In genomic region chr13:77728265-77728966, GRCh38 we compare ENCODE assay signal across 19 cellular contexts. TPM values are rescaled to one million over a fixed set of nuclear protein-coding genes. Genes with fewer than 3 reads are reported as not detected.
A peak's percentile ranks its signal among the peaks of the same experiment; 100 is the strongest.
DNase-seq lines count a peak whose midpoint lies in the region; ATAC-seq and TF ChIP-seq lines count a peak whose summit lies in the region.
"Had no signal": no experiment of that assay in that cellular context is flagged by ENCODE, and none has a peak within 500 bp of the region (broad histone marks: within the 10 kb centered on the region; RNA-seq: fewer than 3 reads in every experiment).

No MANE protein-coding gene starts in this region.

- no peak overlapping the region for H3K4me3 Mint-ChIP-seq in activated T-helper 2 cell treated with anti-CD3 and anti-CD28 coated beads, Interferon-gamma antibody, Interleukin-2, Interleukin-4, amounts not matched to agents 10 μg/mL and 5 μg/mL and 100 μg/mL, durations not matched to agents 14 hours and 24 hours and 36 hours (ENCODE audit: low read depth)

- H3K4me1 ChIP-seq in right atrium auricular region: peaks cover 0 to 12% of the 10 kb centered on the region in 2 donors

- peak; percentile 95 for DNase-seq in G401 (ENCODE audit: low spot score)
- peak; percentile 20 for DNase-seq in NCI-H1092 (lab: John Stamatoyannopoulos, UW)
- DNase-seq in WERI-Rb-1: no peak
- DNase-seq in right atrium auricular region (ENCODE audit: low spot score): no peak
- no peak for DNase-seq in activated T-helper 2 cell treated with anti-CD3 and anti-CD28 coated beads, Interferon-gamma antibody, Interleukin-2, Interleukin-4, amounts not matched to agents 10 μg/mL and 5 μg/mL and 100 μg/mL, durations not matched to agents 14 hours and 24 hours and 36 hours (ENCODE audit: low spot score)
- DNase-seq in MV-4-11 (lab: John Stamatoyannopoulos, UW): no peak
- DNase-seq: activated CD4-positive, alpha-beta T cell treated with anti-CD3 and anti-CD28 coated beads, Interleukin-2, amount 50 U/mL, for 4 hours; activated CD8-positive, alpha-beta memory T cell treated with anti-CD3 and anti-CD28 coated beads, Interleukin-2, amount 50 U/mL, for 48 hours; activated gamma-delta T cell treated with Interleukin-2 at 50 U/mL for 16 hours; AML-193; aorta; kidney glomerular epithelial cell; mammary epithelial cell; NCI-H187 treated with DMSO at 0.1 percent for 48 hours; retina; SHP77; stimulated activated CD8-positive, alpha-beta memory T cell treated with anti-CD3 and anti-CD28 coated beads, Interleukin-4, amount 100 ng/mL, for 48 hours had no signal

- no peaks in the 10 kb centered on the region for H3K27me3 ChIP-seq in WERI-Rb-1 (ENCODE audit: insufficient read depth, low read depth, severe bottlenecking)
- H3K27me3 ChIP-seq in layer of hippocampus (ENCODE audit: control insufficient read depth, insufficient read depth, low read length): no peaks in the 10 kb centered on the region
- no peaks in the 10 kb centered on the region for H3K27me3 ChIP-seq in right atrium auricular region

- H3K36me3 Mint-ChIP-seq in activated T-helper 2 cell treated with anti-CD3 and anti-CD28 coated beads, Interferon-gamma antibody, Interleukin-2, Interleukin-4, amounts not matched to agents 10 μg/mL and 5 μg/mL and 100 μg/mL, durations not matched to agents 14 hours and 24 hours and 36 hours (ENCODE audit: low read depth): peaks cover 73% of the 10 kb centered on the region

- in situ Hi-C loops in G401 (cut with HindIII; ENCODE audit: low sequenced_read_pairs): no loop called here

- no peaks in the 10 kb centered on the region for H3K9me3 ChIP-seq in WERI-Rb-1 (ENCODE audit: severe bottlenecking)
- no peaks in the 10 kb centered on the region for H3K9me3 ChIP-seq in right atrium auricular region

- H3K27ac ChIP-seq in WERI-Rb-1 (peak overlapping the region; percentile 62), layer of hippocampus (ENCODE audit: low read depth, low read length) (peak overlapping the region; percentile 66), right atrium auricular region (no peak overlapping the region)

- no peaks in the 10 kb centered on the region for H3K27me3 Mint-ChIP-seq in activated T-helper 2 cell treated with anti-CD3 and anti-CD28 coated beads, Interferon-gamma antibody, Interleukin-2, Interleukin-4, amounts not matched to agents 10 μg/mL and 5 μg/mL and 100 μg/mL, durations not matched to agents 14 hours and 24 hours and 36 hours (ENCODE audit: low read depth)

- H3K36me3 ChIP-seq in WERI-Rb-1 (peaks cover 19% of the 10 kb centered on the region), right atrium auricular region (no peaks in the 10 kb centered on the region)

- intact Hi-C loops in activated T-helper 2 cell treated with anti-CD3 and anti-CD28 coated beads, Interferon-gamma antibody, Interleukin-2, Interleukin-4, amounts not matched to agents 10 μg/mL and 5 μg/mL and 100 μg/mL, durations not matched to agents 14 hours and 24 hours and 36 hours (cut with micrococcal nuclease): no loop called here

- no peaks in the 10 kb centered on the region for H3K9me3 Mint-ChIP-seq in activated T-helper 2 cell treated with anti-CD3 and anti-CD28 coated beads, Interferon-gamma antibody, Interleukin-2, Interleukin-4, amounts not matched to agents 10 μg/mL and 5 μg/mL and 100 μg/mL, durations not matched to agents 14 hours and 24 hours and 36 hours

- no peak overlapping the region for H3K4me3 ChIP-seq in WERI-Rb-1 (ENCODE audit: low read depth, low read length)
- no peak overlapping the region for H3K4me3 ChIP-seq in right atrium auricular region

- peaks cover 47% of the 10 kb centered on the region for H3K4me1 Mint-ChIP-seq in activated T-helper 2 cell treated with anti-CD3 and anti-CD28 coated beads, Interferon-gamma antibody, Interleukin-2, Interleukin-4, amounts not matched to agents 10 μg/mL and 5 μg/mL and 100 μg/mL, durations not matched to agents 14 hours and 24 hours and 36 hours (ENCODE audit: low read depth)

- TF ChIP-seq CTCF in WERI-Rb-1 (IDR thresholded peaks at IDR 0.05; ENCODE audit: low read depth, low read length): no peak
- no peak for TF ChIP-seq CTCF in right atrium auricular region (IDR thresholded peaks at IDR 0.05)

- no peak overlapping the region for H3K27ac Mint-ChIP-seq in activated T-helper 2 cell treated with anti-CD3 and anti-CD28 coated beads, Interferon-gamma antibody, Interleukin-2, Interleukin-4, amounts not matched to agents 10 μg/mL and 5 μg/mL and 100 μg/mL, durations not matched to agents 14 hours and 24 hours and 36 hours

- ATAC-seq in HG02642 (IDR thresholded peaks at IDR 0.05; ENCODE audit: poor library complexity, unreplicated experiment): no peak

RNA-seq across cellular contexts. Expression of gene SLAIN1, which starts 30.9 kb away (rescaled TPM):
- total RNA-seq in G401 (2014; rRNA removed; shearing (Covaris generic)): 0.24 TPM in 1 of 2 replicates, not detected in the other
- total RNA-seq in right atrium auricular region: 10 to 100 TPM; 14.9 to 21.9 TPM
- 33.3 and 35.9 TPM in 2 replicates for total RNA-seq in activated T-helper 2 cell treated with anti-CD3 and anti-CD28 coated beads, Interferon-gamma antibody, Interleukin-2, Interleukin-4, amounts not matched to agents 10 μg/mL and 5 μg/mL and 100 μg/mL, durations not matched to agents 14 hours and 24 hours and 36 hours
- total RNA-seq: mammary epithelial cell had no signal

Comparison
In these comparisons a context has a peak if more than half of its experiments do, and no peak if none do; other contexts are left out.
1. DNase-seq: peak in G401 (single experiment) and NCI-H1092 (single experiment); none in WERI-Rb-1 (single experiment), right atrium auricular region (single experiment), activated T-helper 2 cell treated with anti-CD3 and anti-CD28 coated beads, Interferon-gamma antibody, Interleukin-2, Interleukin-4, amounts not matched to agents 10 μg/mL and 5 μg/mL and 100 μg/mL, durations not matched to agents 14 hours and 24 hours and 36 hours (single experiment) and MV-4-11 (single experiment).
2. H3K27ac ChIP-seq: peak in WERI-Rb-1 (single experiment) and layer of hippocampus (single experiment); none in right atrium auricular region (0 of 2).
3. RNA of gene SLAIN1, which starts 30.9 kb away (total RNA-seq): 33.3 to 35.9 TPM in activated T-helper 2 cell treated with anti-CD3 and anti-CD28 coated beads, Interferon-gamma antibody, Interleukin-2, Interleukin-4, amounts not matched to agents 10 μg/mL and 5 μg/mL and 100 μg/mL, durations not matched to agents 14 hours and 24 hours and 36 hours and 14.9 to 21.9 TPM in right atrium auricular region; 0.24 TPM in G401; every median in the first group is over 10 times any median in the second.